ENCODE assay signal across 12 cellular contexts in the genomic region with DNA sequence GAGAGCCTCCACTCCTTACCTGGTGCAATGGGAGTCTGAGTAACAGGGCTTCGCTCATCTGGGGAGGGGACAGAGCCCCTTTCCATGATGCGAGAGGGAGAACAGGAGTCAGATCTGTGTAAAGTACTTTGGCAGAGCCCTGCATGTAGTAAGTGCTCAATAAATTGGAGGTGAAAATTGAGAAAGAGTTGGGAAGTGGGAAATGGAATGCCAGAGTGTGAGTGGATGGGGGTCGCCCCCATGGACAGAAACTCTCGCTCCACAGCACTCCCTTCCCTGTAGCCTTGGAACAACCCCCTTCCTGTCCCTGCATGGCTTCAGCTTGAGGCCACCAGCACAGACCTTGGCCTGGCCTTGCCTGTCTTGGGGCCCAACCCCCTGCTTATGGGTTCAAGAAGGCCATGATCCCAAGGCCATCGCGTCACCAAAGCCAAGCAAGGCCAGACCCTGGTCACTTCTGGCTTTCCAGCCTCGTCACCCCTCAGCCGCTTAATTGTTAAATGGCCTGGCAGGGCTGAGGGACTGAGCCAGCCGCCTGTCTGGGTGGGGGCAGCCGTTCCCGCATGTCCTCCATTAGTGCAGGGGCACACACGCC.
DNase-seq lines count a peak whose midpoint lies in the region; ATAC-seq, FAIRE-seq and TF ChIP-seq lines count a peak whose summit lies in the region.
"Had no signal": no experiment of that assay in that cellular context is flagged by ENCODE, and none has a peak within 500 bp of the region (broad histone marks: within the 10 kb centered on the region; RNA-seq: fewer than 3 reads in every experiment).

No MANE protein-coding gene starts in this region.

- H3K36me3 ChIP-seq in gastroesophageal sphincter (no peaks in the 10 kb centered on the region), pancreas (no peaks in the 10 kb centered on the region), uterus (no peaks in the 10 kb centered on the region)
- no peaks in the 10 kb centered on the region for H3K36me3 ChIP-seq in CD8-positive, alpha-beta T cell (ENCODE audit: insufficient read depth, low read length)

- CTCF ChIA-PET in CD8-positive, alpha-beta T cell (lab: Charles Lee), result no interaction called here

- no peaks in the 10 kb centered on the region for H3K27me3 Mint-ChIP-seq in CD8-positive, alpha-beta T cell (ENCODE audit: low read depth)

- H3K4me3 ChIP-seq in gastroesophageal sphincter, result peak overlapping the region in 1 of 2 donors; percentile 30
- H3K4me3 ChIP-seq in pancreas, result no peak overlapping the region
- no peak overlapping the region for H3K4me3 ChIP-seq in uterus
- H3K4me3 ChIP-seq in CD8-positive, alpha-beta T cell (ENCODE audit: low read depth, low read length), result no peak overlapping the region

- WGBS in gastroesophageal sphincter (ENCODE audit: low coverage in 1 of 2), 2 donors, result 45 to 74% methylated on average over 5 to 6 of the region's 12 CpGs
- 87 to 90% methylated on average over 12 of the region's 12 CpGs for WGBS in pancreas, 2 donors

- TF ChIP-seq CTCF in gastroesophageal sphincter (IDR thresholded peaks at IDR 0.05) (no peak), pancreas (IDR thresholded peaks at IDR 0.05) (no peak), uterus (IDR thresholded peaks at IDR 0.05) (no peak)
- no peak for TF ChIP-seq CTCF in CD8-positive, alpha-beta T cell (IDR thresholded peaks at IDR 0.05)

- H3K4me1 Mint-ChIP-seq in CD8-positive, alpha-beta T cell (ENCODE audit: low read depth), result no peaks in the 10 kb centered on the region

- H3K27me3 ChIP-seq in gastroesophageal sphincter (no peaks in the 10 kb centered on the region), pancreas (no peaks in the 10 kb centered on the region), uterus (no peaks in the 10 kb centered on the region)
- no peaks in the 10 kb centered on the region for H3K27me3 ChIP-seq in CD8-positive, alpha-beta T cell (ENCODE audit: insufficient read depth, low read length)

- no peak overlapping the region for H3K4me3 Mint-ChIP-seq in CD8-positive, alpha-beta T cell
- H3K4me3 Mint-ChIP-seq: T-helper 2 cell treated with Interferon-gamma antibody and Interleukin-4, amounts not matched to agents 5 μg/mL and 100 μg/mL, for 36 hours had no signal

- H3K9me3 ChIP-seq in gastroesophageal sphincter (no peaks in the 10 kb centered on the region), pancreas (no peaks in the 10 kb centered on the region), uterus (no peaks in the 10 kb centered on the region)
- no peaks in the 10 kb centered on the region for H3K9me3 ChIP-seq in CD8-positive, alpha-beta T cell (ENCODE audit: low read length)

- H3K4me1 ChIP-seq in gastroesophageal sphincter (peaks cover 11 to 51% (median 22%) of the 10 kb centered on the region in 3 donors), pancreas (peaks cover 14 to 27% (median 27%) of the 10 kb centered on the region in 3 donors), uterus (peaks cover 0 to 20% of the 10 kb centered on the region in 2 donors)
- H3K4me1 ChIP-seq in CD8-positive, alpha-beta T cell (ENCODE audit: insufficient read depth, low read length), result no peaks in the 10 kb centered on the region

- no peak for FAIRE-seq in pancreas (lab: Jason Lieb, UNC)

- H3K9me3 Mint-ChIP-seq in CD8-positive, alpha-beta T cell, result no peaks in the 10 kb centered on the region
- H3K9me3 Mint-ChIP-seq: T-helper 2 cell treated with Interferon-gamma antibody and Interleukin-4, amounts not matched to agents 5 μg/mL and 100 μg/mL, for 36 hours had no signal

- POLR2A ChIA-PET in CD8-positive, alpha-beta T cell (lab: Charles Lee), result no interaction called here

- peak overlapping the region; percentile 93 for H3K27ac ChIP-seq in angular gyrus (ENCODE audit: low read depth, low read length)
- H3K27ac ChIP-seq in gastroesophageal sphincter, result peak overlapping the region; percentile 96 to 98 (median 96)
- H3K27ac ChIP-seq in pancreas, result peak overlapping the region; percentile 92 to 98 (median 94)
- peak overlapping the region; percentile 95 to 100 for H3K27ac ChIP-seq in uterus
- H3K27ac ChIP-seq in CD8-positive, alpha-beta T cell (ENCODE audit: low read depth, low read length), result no peak overlapping the region

- no peak for ATAC-seq in gastroesophageal sphincter
- peak in 1 of 4 donors; percentile 28 for ATAC-seq in pancreas
- no peak for ATAC-seq in CD8-positive, alpha-beta T cell
- no peak for ATAC-seq in GM21723 (IDR thresholded peaks at IDR 0.05; ENCODE audit: unreplicated experiment)
- ATAC-seq in HG03469 (IDR thresholded peaks at IDR 0.05; ENCODE audit: unreplicated experiment), result no peak

- no peak for TF ChIP-seq EP300 in gastroesophageal sphincter (IDR thresholded peaks at IDR 0.05)

- H3K36me3 Mint-ChIP-seq in CD8-positive, alpha-beta T cell, result no peaks in the 10 kb centered on the region

- intact Hi-C loops in pancreas (cut with DNase I) (no loop called here), uterus (cut with DNase I; ENCODE audit: low total_unique reads) (no loop called here)
- intact Hi-C loops in CD8-positive, alpha-beta T cell (cut with DNase I, micrococcal nuclease), result no loop called here

- TF ChIP-seq POLR2A in gastroesophageal sphincter (IDR thresholded peaks at IDR 0.05), result no peak
- TF ChIP-seq POLR2A in uterus (IDR thresholded peaks at IDR 0.05), result no peak

- H3K27ac Mint-ChIP-seq in CD8-positive, alpha-beta T cell, result no peak overlapping the region
- H3K27ac Mint-ChIP-seq: T-helper 2 cell treated with Interferon-gamma antibody and Interleukin-4, amounts not matched to agents 5 μg/mL and 100 μg/mL, for 36 hours had no signal

- DNase-seq in pancreas (peak in 2 of 6 donors; percentile 37 to 53), uterus (peak in 1 of 2 donors; percentile 46)
- DNase-seq in CD8-positive, alpha-beta T cell, result no peak
- DNase-seq: central memory CD4-positive, alpha-beta T cell; DND-41; NCI-H1092 treated with DMSO at 0.1 percent for 48 hours; NK-92 treated with Interleukin-12 subunit alpha and Interleukin-12 subunit beta, amount 100 ng/mL, for 24 hours had no signal
